ENCODE assay signal across 21 cellular contexts in the genomic region with DNA sequence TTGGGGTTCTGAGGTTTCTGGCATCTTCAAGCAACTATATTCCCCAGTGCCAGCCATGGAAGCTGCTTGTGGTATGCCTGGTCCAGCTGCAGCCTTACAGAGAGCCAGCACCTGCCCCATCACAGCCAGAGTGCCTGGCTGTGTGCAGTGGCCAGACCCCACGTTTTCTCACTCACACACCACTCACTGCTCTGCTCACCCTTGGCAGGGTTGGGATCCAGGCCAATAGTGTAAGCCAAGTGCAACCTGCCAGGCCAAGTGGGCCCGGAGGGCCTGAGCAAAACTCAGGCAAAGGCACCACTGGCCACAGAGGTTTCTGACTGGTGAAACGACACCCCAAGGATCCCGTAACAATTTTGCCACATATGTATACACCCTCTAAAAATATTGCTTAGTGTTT.
"Had no signal": no experiment of that assay in that cellular context is flagged by ENCODE, and none has a peak within 500 bp of the region (broad histone marks: within the 10 kb centered on the region; RNA-seq: fewer than 3 reads in every experiment).

No MANE protein-coding gene starts in this region.

- H3K4me1 ChIP-seq: SJCRH30 had no signal

- H3K4me3 ChIP-seq: K562, SJCRH30 had no signal

- DNase-seq: Kasumi-1, MM.1S, NCI-H1092 treated with DMSO at 0.1 percent for 48 hours, NCI-H1436, NCI-H187, NCI-H2029, NCI-H2081 treated with DMSO at 0.1 percent for 48 hours, NCI-H2171, NCI-H226, NCI-H510A, NCI-H524 treated with DMSO at 0.1 percent for 48 hours, NCI-H69, NCI-H774, RPMI8226, SHP77 treated with DMSO at 0.1 percent for 48 hours, SJCRH30 had no signal

- H3K27me3 Mint-ChIP-seq: IgD-negative memory B cell had no signal

- H3K4me3 Mint-ChIP-seq: IgD-negative memory B cell had no signal

- H3K36me3 ChIP-seq: SJCRH30 had no signal

- H3K27ac ChIP-seq: HL-60, KMS-11, SJCRH30 had no signal

- H3K36me3 Mint-ChIP-seq: IgD-negative memory B cell had no signal

- H3K4me1 Mint-ChIP-seq: IgD-negative memory B cell had no signal

- H3K27me3 ChIP-seq: SJCRH30 had no signal

- ATAC-seq: K562, SK-N-SH treated with all-trans-retinoic acid at 6 μM for 48 hours had no signal

- H3K27ac Mint-ChIP-seq: IgD-negative memory B cell had no signal
